12 cellular contexts compared by ENCODE assay signal in the genomic region with DNA sequence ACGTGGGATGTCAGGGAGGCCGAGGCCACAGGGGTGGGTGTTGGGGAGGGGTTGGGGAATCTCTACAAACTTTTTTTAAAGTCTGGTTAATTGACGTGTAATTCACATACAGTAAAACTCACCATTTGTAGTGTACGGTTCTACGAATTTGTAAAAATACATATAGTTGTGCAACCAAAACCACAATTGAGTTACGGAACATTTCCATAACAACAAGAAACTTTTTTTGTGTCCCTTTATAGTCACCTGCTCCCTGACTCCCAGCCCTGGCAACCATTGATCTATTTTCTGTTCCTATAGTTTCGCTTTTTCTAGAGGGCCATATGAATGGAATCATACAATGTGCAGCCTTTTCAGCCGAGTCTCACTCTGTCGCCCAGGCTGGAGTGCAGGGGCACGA. TPM values are rescaled to one million over a fixed set of nuclear protein-coding genes. Genes with fewer than 3 reads are reported as not detected.
DNase-seq lines count a peak whose midpoint lies in the region; ATAC-seq, FAIRE-seq and TF ChIP-seq lines count a peak whose summit lies in the region.
"Not testable (repeated sequence)": the region's sequence is repeated elsewhere in the genome, so short reads cannot be mapped to it uniquely, and the experiment has no call there.
"Had no signal": no experiment of that assay in that cellular context is flagged by ENCODE, and none has a peak within 500 bp of the region (broad histone marks: within the 10 kb centered on the region; RNA-seq: fewer than 3 reads in every experiment).

No MANE protein-coding gene starts in this region.

- intact Hi-C loops in lower lobe of right lung (cut with DNase I): not testable (repeated sequence)

- not testable (repeated sequence) for H3K27ac ChIP-seq in BLaER1 treated with 17β-estradiol and CSF1 and Interleukin-3, amounts not matched to agents 10 nM and 100 nM; lower lobe of right lung

- DNase-seq in GM19239 (ENCODE audit: insufficient read length, low spot score); T-helper 17 cell; activated T-cell treated with anti-CD3 and anti-CD28 coated beads, Interleukin-2, amount 50 U/mL, for 4 hours; activated naive CD8-positive, alpha-beta T cell treated with anti-CD3 and anti-CD28 coated beads, Interleukin-2, amount 10 ng/mL, durations not matched to agents 7 days and 5 days; lower lobe of right lung: not testable (repeated sequence)
- peak; percentile 86 for DNase-seq in MV-4-11 (lab: John Stamatoyannopoulos, UW)

- peaks cover 0 to 38% (median 14%) of the 10 kb centered on the region in 11 experiments; a peak in 12 of 22 replicates for H4K20me1 ChIP-seq in BLaER1 treated with 17β-estradiol and CSF1 and Interleukin-3, amounts not matched to agents 10 nM and 100 nM

- H3K4me3 ChIP-seq in BLaER1 treated with 17β-estradiol and CSF1 and Interleukin-3, amounts not matched to agents 10 nM and 100 nM: 0 out of 20 replicates have a peak overlapping the region, but pooled peaks of 1 of the 10 experiments have one; percentile 23
- peak overlapping the region; percentile 45 for H3K4me3 ChIP-seq in lower lobe of right lung

- H3K9me3 ChIP-seq in BLaER1 treated with 17β-estradiol and CSF1 and Interleukin-3, amounts not matched to agents 10 nM and 100 nM (replicated peaks in 1 of 11); T-helper 17 cell (ENCODE audit: control insufficient read depth, low read length, poor library complexity, severe bottlenecking); lower lobe of right lung: not testable (repeated sequence)

- TF ChIP-seq CTCF in lower lobe of right lung (IDR thresholded peaks at IDR 0.05): not testable (repeated sequence)

- peak; percentile 3 for ATAC-seq in T-helper 17 cell
- not testable (repeated sequence) for ATAC-seq in activated T-cell treated with anti-CD3 and anti-CD28 coated beads, Interleukin-2, amount 50 U/mL, for 4 hours; activated naive CD8-positive, alpha-beta T cell treated with anti-CD3 and anti-CD28 coated beads, Interleukin-2, amount 10 ng/mL, durations not matched to agents 7 days and 5 days (ENCODE audit: low read depth); lower lobe of right lung; stimulated activated memory B cell treated with anti-CD40 and anti-IgM and Interleukin-4, amounts not matched to agents 10 μg/mL and 1 μg/mL and 100 μg/mL, for 72 hours

- H3K27me3 Mint-ChIP-seq in T-helper 17 cell: peaks cover 42% of the 10 kb centered on the region
- H3K27me3 Mint-ChIP-seq in activated T-cell treated with anti-CD3 and anti-CD28 coated beads, Interleukin-2, amount 50 U/mL, for 4 hours (ENCODE audit: low read depth): peaks cover 48% of the 10 kb centered on the region
- H3K27me3 Mint-ChIP-seq in activated naive CD8-positive, alpha-beta T cell treated with anti-CD3 and anti-CD28 coated beads, Interleukin-2, amount 10 ng/mL, durations not matched to agents 7 days and 5 days: peaks cover 62% of the 10 kb centered on the region
- H3K27me3 Mint-ChIP-seq in stimulated activated memory B cell treated with anti-CD40 and anti-IgM and Interleukin-4, amounts not matched to agents 10 μg/mL and 1 μg/mL and 100 μg/mL, for 72 hours: peaks cover 84% of the 10 kb centered on the region

- peaks cover 90 to 98% (median 96%) of the 10 kb centered on the region in 11 experiments for H3K27me3 ChIP-seq in BLaER1 treated with 17β-estradiol and CSF1 and Interleukin-3, amounts not matched to agents 10 nM and 100 nM
- peaks cover 85% of the 10 kb centered on the region for H3K27me3 ChIP-seq in lower lobe of right lung (ENCODE audit: low read depth)

- POLR2A ChIA-PET in activated naive CD8-positive, alpha-beta T cell treated with anti-CD3 and anti-CD28 coated beads, Interleukin-2, amount 10 ng/mL, durations not matched to agents 7 days and 5 days (lab: Charles Lee): not testable (repeated sequence)

- H3K27ac Mint-ChIP-seq in T-helper 17 cell; activated naive CD8-positive, alpha-beta T cell treated with anti-CD3 and anti-CD28 coated beads, Interleukin-2, amount 10 ng/mL, durations not matched to agents 7 days and 5 days: not testable (repeated sequence)
- H3K27ac Mint-ChIP-seq in stimulated activated memory B cell treated with anti-CD40 and anti-IgM and Interleukin-4, amounts not matched to agents 10 μg/mL and 1 μg/mL and 100 μg/mL, for 72 hours: peak overlapping the region; percentile 57

- not testable (repeated sequence) for H3K9me3 Mint-ChIP-seq in activated T-cell treated with anti-CD3 and anti-CD28 coated beads, Interleukin-2, amount 50 U/mL, for 4 hours; activated naive CD8-positive, alpha-beta T cell treated with anti-CD3 and anti-CD28 coated beads, Interleukin-2, amount 10 ng/mL, durations not matched to agents 7 days and 5 days; stimulated activated memory B cell treated with anti-CD40 and anti-IgM and Interleukin-4, amounts not matched to agents 10 μg/mL and 1 μg/mL and 100 μg/mL, for 72 hours

- H3K4me1 Mint-ChIP-seq in T-helper 17 cell: peaks cover 11% of the 10 kb centered on the region
- H3K4me1 Mint-ChIP-seq in activated T-cell treated with anti-CD3 and anti-CD28 coated beads, Interleukin-2, amount 50 U/mL, for 4 hours (ENCODE audit: low read depth): peaks cover 12% of the 10 kb centered on the region
- H3K4me1 Mint-ChIP-seq in activated naive CD8-positive, alpha-beta T cell treated with anti-CD3 and anti-CD28 coated beads, Interleukin-2, amount 10 ng/mL, durations not matched to agents 7 days and 5 days: not testable (repeated sequence)
- peaks cover 30% of the 10 kb centered on the region for H3K4me1 Mint-ChIP-seq in stimulated activated memory B cell treated with anti-CD40 and anti-IgM and Interleukin-4, amounts not matched to agents 10 μg/mL and 1 μg/mL and 100 μg/mL, for 72 hours

- H3K4me2 ChIP-seq in BLaER1 treated with 17β-estradiol and CSF1 and Interleukin-3, amounts not matched to agents 10 nM and 100 nM: peak overlapping the region; percentile 49 to 88 (median 81); a peak in 20 of 22 replicates

- not testable (repeated sequence) for H3K36me3 ChIP-seq in BLaER1 treated with 17β-estradiol and CSF1 and Interleukin-3, amounts not matched to agents 10 nM and 100 nM; lower lobe of right lung

- peak overlapping the region; percentile 86 for H3K4me3 Mint-ChIP-seq in T-helper 17 cell
- H3K4me3 Mint-ChIP-seq in activated T-cell treated with anti-CD3 and anti-CD28 coated beads, Interleukin-2, amount 50 U/mL, for 4 hours: peak overlapping the region; percentile 55
- peak overlapping the region; percentile 28 for H3K4me3 Mint-ChIP-seq in activated naive CD8-positive, alpha-beta T cell treated with anti-CD3 and anti-CD28 coated beads, Interleukin-2, amount 10 ng/mL, durations not matched to agents 7 days and 5 days
- H3K4me3 Mint-ChIP-seq in stimulated activated memory B cell treated with anti-CD40 and anti-IgM and Interleukin-4, amounts not matched to agents 10 μg/mL and 1 μg/mL and 100 μg/mL, for 72 hours: peak overlapping the region; percentile 69

- H3K9ac ChIP-seq in BLaER1 treated with 17β-estradiol and CSF1 and Interleukin-3, amounts not matched to agents 10 nM and 100 nM: not testable (repeated sequence)

- H3K4me1 ChIP-seq in BLaER1 treated with 17β-estradiol and CSF1 and Interleukin-3, amounts not matched to agents 10 nM and 100 nM: peaks cover 32 to 68% (median 55%) of the 10 kb centered on the region in 10 experiments
- H3K4me1 ChIP-seq in lower lobe of right lung: peaks cover 21% of the 10 kb centered on the region

- FAIRE-seq in GM19239 (lab: Jason Lieb, UNC): peak; percentile 39

- not testable (repeated sequence) for H3K36me3 Mint-ChIP-seq in T-helper 17 cell (ENCODE audit: low read depth); activated T-cell treated with anti-CD3 and anti-CD28 coated beads, Interleukin-2, amount 50 U/mL, for 4 hours (ENCODE audit: insufficient read depth); activated naive CD8-positive, alpha-beta T cell treated with anti-CD3 and anti-CD28 coated beads, Interleukin-2, amount 10 ng/mL, durations not matched to agents 7 days and 5 days; stimulated activated memory B cell treated with anti-CD40 and anti-IgM and Interleukin-4, amounts not matched to agents 10 μg/mL and 1 μg/mL and 100 μg/mL, for 72 hours

RNA-seq across cellular contexts. Expression of gene VENTX, which starts 2.9 kb away (rescaled TPM):
- total RNA-seq in T-helper 17 cell (under 1 TPM; 0.21 to 0.52 TPM), lower lobe of right lung (4.5 TPM)
- not detected for total RNA-seq in activated T-cell treated with anti-CD3 and anti-CD28 coated beads, Interleukin-2, amount 50 U/mL, for 4 hours
- under 1 TPM in 1 of 2 experiments, not detected in 1; 0.11 TPM for total RNA-seq in activated naive CD8-positive, alpha-beta T cell treated with anti-CD3 and anti-CD28 coated beads, Interleukin-2, amount 10 ng/mL, durations not matched to agents 7 days and 5 days
- total RNA-seq: H4, HFFc6 had no signal

RNA-seq across cellular contexts. Expression of gene UTF1, which starts 4.8 kb away (rescaled TPM):
- total RNA-seq in T-helper 17 cell: not detected
- under 1 TPM in 1 of 3 donors, not detected in 2; 0.25 TPM for total RNA-seq in activated T-cell treated with anti-CD3 and anti-CD28 coated beads, Interleukin-2, amount 50 U/mL, for 4 hours
- not detected for total RNA-seq in activated naive CD8-positive, alpha-beta T cell treated with anti-CD3 and anti-CD28 coated beads, Interleukin-2, amount 10 ng/mL, durations not matched to agents 7 days and 5 days
- not detected for total RNA-seq in lower lobe of right lung
- total RNA-seq: H4, HFFc6, Peyer's patch, Right ventricle myocardium inferior had no signal

RNA-seq across cellular contexts. Expression of gene ADAM8, which starts 41.9 kb away (rescaled TPM):
- total RNA-seq in T-helper 17 cell: 100 to 1,000 TPM; 157 to 188 TPM
- total RNA-seq in activated T-cell treated with anti-CD3 and anti-CD28 coated beads, Interleukin-2, amount 50 U/mL, for 4 hours: 10 to 100 TPM; 62.8 to 72.7 (median 70.7) TPM
- 10 to 100 TPM; 90.8 to 91.0 TPM for total RNA-seq in activated naive CD8-positive, alpha-beta T cell treated with anti-CD3 and anti-CD28 coated beads, Interleukin-2, amount 10 ng/mL, durations not matched to agents 7 days and 5 days
- 18.7 TPM for total RNA-seq in lower lobe of right lung

Comparison
In these comparisons a context has a peak if more than half of its experiments do, and no peak if none do; other contexts are left out.
1. H3K4me3 Mint-ChIP-seq: peak in every context shown above with its lines; median percentile 86 in T-helper 17 cell; 69 in stimulated activated memory B cell treated with anti-CD40 and anti-IgM and Interleukin-4, amounts not matched to agents 10 μg/mL and 1 μg/mL and 100 μg/mL, for 72 hours; 55 in activated T-cell treated with anti-CD3 and anti-CD28 coated beads, Interleukin-2, amount 50 U/mL, for 4 hours; 28 in activated naive CD8-positive, alpha-beta T cell treated with anti-CD3 and anti-CD28 coated beads, Interleukin-2, amount 10 ng/mL, durations not matched to agents 7 days and 5 days.